In genomic region chr9:138009456-138010273, GRCh38 we compare ENCODE assay signal across 26 cellular contexts.
DNase-seq lines count a peak whose midpoint lies in the region; ATAC-seq and TF ChIP-seq lines count a peak whose summit lies in the region.
"Had no signal": no experiment of that assay in that cellular context is flagged by ENCODE, and none has a peak within 500 bp of the region (broad histone marks: within the 10 kb centered on the region; RNA-seq: fewer than 3 reads in every experiment).

No MANE protein-coding gene starts in this region.

- BruUV-seq in A673 (replicated peaks; lab: Mats Ljungman, UMichigan) = no TSS peak

- H4K91ac ChIP-seq in neuronal stem cell (ENCODE audit: low read depth, low read length, poor library complexity) = no peak overlapping the region

- H3K9ac ChIP-seq in neuronal stem cell (ENCODE audit: low read depth, low read length, poor library complexity) = peak overlapping the region; percentile 72

- no peaks in the 10 kb centered on the region for H3K79me1 ChIP-seq in neuronal stem cell (ENCODE audit: low read depth, low read length)

- no peak for ATAC-seq in HG02623 (IDR thresholded peaks at IDR 0.05; ENCODE audit: unreplicated experiment)
- ATAC-seq in activated T-cell treated with anti-CD3 and anti-CD28 coated beads, Interleukin-2, amount 50 U/mL, for 4 hours = no peak
- ATAC-seq: activated T-cell treated with anti-CD3 and anti-CD28 coated beads, Interleukin-2, amount 50 U/mL, for 72 hours had no signal

- H3K4me3 ChIP-seq in neuronal stem cell (ENCODE audit: low read length in 2 of 2) = peak overlapping the region in 1 of 2 donors; percentile 38
- no peak overlapping the region for H3K4me3 ChIP-seq in A673 (ENCODE audit: low read depth, low read length, poor library complexity, severe bottlenecking)
- H3K4me3 ChIP-seq: prostate gland, thoracic aorta had no signal

- no peak overlapping the region for H2BK12ac ChIP-seq in neuronal stem cell (ENCODE audit: low read length)

- no peak overlapping the region for H2AFZ ChIP-seq in neuronal stem cell (ENCODE audit: low read length)

- no peaks in the 10 kb centered on the region for H3K4me1 ChIP-seq in neuronal stem cell (ENCODE audit: control insufficient read depth in 2 of 2, insufficient read depth in 1 of 2, low read depth in 1 of 2, low read length in 2 of 2)
- H3K4me1 ChIP-seq in A673 (ENCODE audit: insufficient read depth, low read length, poor library complexity, severe bottlenecking) = peaks cover 10% of the 10 kb centered on the region
- H3K4me1 ChIP-seq: prostate gland had no signal

- H3K9me3 ChIP-seq in neuronal stem cell (replicated peaks in 1 of 2; ENCODE audit: control insufficient read depth in 2 of 2, insufficient read depth in 1 of 2, low read depth in 1 of 2, low read length in 2 of 2) (peaks cover 0 to 9% of the 10 kb centered on the region in 2 donors), A673 (ENCODE audit: low read depth, low read length, poor library complexity, severe bottlenecking) (no peaks in the 10 kb centered on the region)
- H3K9me3 ChIP-seq: neutrophil, prostate gland, thoracic aorta had no signal

- no peak overlapping the region for H4K8ac ChIP-seq in neuronal stem cell (ENCODE audit: low read depth, low read length)

- H3K27me3 Mint-ChIP-seq in activated T-cell treated with anti-CD3 and anti-CD28 coated beads, Interleukin-2, amount 50 U/mL, for 4 hours (ENCODE audit: low read depth) = peaks cover 2% of the 10 kb centered on the region

- H3K4me1 Mint-ChIP-seq in activated T-cell treated with anti-CD3 and anti-CD28 coated beads, Interleukin-2, amount 50 U/mL, for 4 hours (ENCODE audit: low read depth) = no peaks in the 10 kb centered on the region
- H3K4me1 Mint-ChIP-seq: memory B cell had no signal

- H3K36me3 ChIP-seq in neuronal stem cell (replicated peaks in 1 of 2; ENCODE audit: control insufficient read depth in 2 of 2, insufficient read depth in 2 of 2, low read length in 2 of 2) (no peaks in the 10 kb centered on the region), A673 (ENCODE audit: insufficient read depth, low read length, poor library complexity, severe bottlenecking) (no peaks in the 10 kb centered on the region)
- H3K36me3 ChIP-seq: brain microvascular endothelial cell, neutrophil, prostate gland, thoracic aorta had no signal

- H3K14ac ChIP-seq in neuronal stem cell (ENCODE audit: low read length) = no peak overlapping the region

- H2AK5ac ChIP-seq in neuronal stem cell (ENCODE audit: low read depth, low read length) = no peak overlapping the region

- H2BK15ac ChIP-seq in neuronal stem cell (ENCODE audit: low read length) = no peak overlapping the region

- H3K18ac ChIP-seq in neuronal stem cell (ENCODE audit: low read length) = no peak overlapping the region

- CTCF ChIA-PET in A673 (lab: Charles Lee) = no interaction called here

- intact Hi-C loops in A673 (cut with micrococcal nuclease; ENCODE audit: unreplicated experiment) = no loop called here

- peak overlapping the region; percentile 8 for H3K23ac ChIP-seq in neuronal stem cell (ENCODE audit: low read depth, low read length, poor library complexity)

- H2BK120ac ChIP-seq in neuronal stem cell (ENCODE audit: low read depth, low read length) = no peak overlapping the region

- DNase-seq in DMS 273 (lab: John Stamatoyannopoulos, UW; ENCODE audit: unreplicated experiment) = peak; percentile 63
- no peak for DNase-seq in DMS 273 treated with DMSO at 0.1 percent for 48 hours (lab: John Stamatoyannopoulos, UW)
- DNase-seq in D341Med (ENCODE audit: low spot score) = peak; percentile 33
- peak; percentile 44 for DNase-seq in ecto neural progenitor cell (ENCODE audit: low spot score)
- DNase-seq in neuronal stem cell (ENCODE audit: low spot score) = no peak
- DNase-seq in A673 (ENCODE audit: low spot score) = no peak
- DNase-seq in activated T-cell treated with anti-CD3 and anti-CD28 coated beads, Interleukin-2, amount 50 U/mL, for 4 hours = no peak
- DNase-seq: activated CD4-positive, alpha-beta T cell treated with anti-CD3 and anti-CD28 coated beads for 4 hours; activated naive CD4-positive, alpha-beta T cell treated with anti-CD3 and anti-CD28 coated beads for 36 hours; activated T-cell treated with anti-CD3 and anti-CD28 coated beads, Interleukin-2, amount 50 U/mL, for 72 hours; amniotic stem cell; brain microvascular endothelial cell; EL; kidney glomerular epithelial cell; NCI-H1105; NCI-H2029; stimulated activated naive CD4-positive, alpha-beta T cell treated with Interleukin-2 at 50 U/mL for 16 hours had no signal

- no CpG with 5 or more reads among the region's 13 CpGs for WGBS in neuronal stem cell (ENCODE audit: extremely low coverage in 2 of 2, insufficient read length in 2 of 2, insufficient replicate concordance in 1 of 2), 2 donors

- no peak overlapping the region for H3K4me2 ChIP-seq in neuronal stem cell (ENCODE audit: insufficient read depth, low read length, poor library complexity, severe bottlenecking)

- no peak overlapping the region for H2BK5ac ChIP-seq in neuronal stem cell (ENCODE audit: low read length)

- H3K4me3 Mint-ChIP-seq in activated T-cell treated with anti-CD3 and anti-CD28 coated beads, Interleukin-2, amount 50 U/mL, for 4 hours = no peak overlapping the region
- H3K4me3 Mint-ChIP-seq: activated naive CD4-positive, alpha-beta T cell treated with anti-CD3 and anti-CD28 coated beads for 36 hours; activated T-cell treated with anti-CD3 and anti-CD28 coated beads, Interleukin-2, amount 50 U/mL, for 72 hours; CD4-positive, alpha-beta T cell; H9; memory B cell had no signal

- H3K27ac ChIP-seq in neuronal stem cell (replicated peaks; ENCODE audit: low read length) = no peak overlapping the region
- H3K27ac ChIP-seq in A673 (ENCODE audit: low read depth, low read length, poor library complexity, severe bottlenecking) = no peak overlapping the region
- H3K27ac ChIP-seq: 22Rv1, brain microvascular endothelial cell, epithelial cell of prostate, neutrophil, prostate gland, thoracic aorta had no signal

- no peaks in the 10 kb centered on the region for H3K27me3 ChIP-seq in neuronal stem cell (ENCODE audit: control insufficient read depth in 3 of 3, insufficient read depth in 3 of 3, low read depth in 1 of 3, low read length in 3 of 3)
- H3K27me3 ChIP-seq in A673 (replicated peaks; ENCODE audit: insufficient read depth, low read depth, low read length, poor library complexity) = no peaks in the 10 kb centered on the region
- H3K27me3 ChIP-seq: brain microvascular endothelial cell, neutrophil had no signal

- no peaks in the 10 kb centered on the region for H3K9me3 Mint-ChIP-seq in activated T-cell treated with anti-CD3 and anti-CD28 coated beads, Interleukin-2, amount 50 U/mL, for 4 hours
- H3K9me3 Mint-ChIP-seq: activated naive CD4-positive, alpha-beta T cell treated with anti-CD3 and anti-CD28 coated beads for 36 hours; activated T-cell treated with anti-CD3 and anti-CD28 coated beads, Interleukin-2, amount 50 U/mL, for 72 hours; CD4-positive, alpha-beta T cell; H9; memory B cell had no signal

- H3K36me3 Mint-ChIP-seq in activated T-cell treated with anti-CD3 and anti-CD28 coated beads, Interleukin-2, amount 50 U/mL, for 4 hours (ENCODE audit: insufficient read depth) = no peaks in the 10 kb centered on the region
- H3K36me3 Mint-ChIP-seq: memory B cell had no signal

- POLR2A ChIA-PET in A673 (lab: Charles Lee; ENCODE audit: low non-redundant PET) = no interaction called here

- no peak overlapping the region for H3K4ac ChIP-seq in neuronal stem cell (ENCODE audit: low read length)

- no peak for TF ChIP-seq CTCF in A673 (conservative IDR thresholded peaks at IDR 0.05; ENCODE audit: low read depth, low read length)

Comparison
In these comparisons a context has a peak if more than half of its experiments do, and no peak if none do; other contexts are left out.
1. DNase-seq: peak in DMS 273 (single experiment), D341Med (single experiment) and ecto neural progenitor cell (single experiment); none in DMS 273 treated with DMSO at 0.1 percent for 48 hours (single experiment), neuronal stem cell (single experiment), A673 (single experiment) and activated T-cell treated with anti-CD3 and anti-CD28 coated beads, Interleukin-2, amount 50 U/mL, for 4 hours (single experiment).